ENCODE assay signal across 8 cellular contexts in genomic region chr13:106534844-106535551, GRCh38. TPM values are rescaled to one million over a fixed set of nuclear protein-coding genes. Genes with fewer than 3 reads are reported as not detected.
DNase-seq lines count a peak whose midpoint lies in the region; ATAC-seq and TF ChIP-seq lines count a peak whose summit lies in the region.

No MANE protein-coding gene starts in this region.

- CTCF ChIA-PET in AG04450 (lab: Charles Lee) = interaction anchor here (0.6 to 3.8 kb wide), 7 partner anchors 7 to 1963 kb away, joined by 3 to 46 read pairs (median 12); no protein-coding TSS in a partner anchor

- H3K4me1 ChIP-seq in colonic mucosa (no peaks in the 10 kb centered on the region), right lobe of liver (peaks cover 0 to 21% (median 4%) of the 10 kb centered on the region in 4 donors), testis (peaks cover 13% of the 10 kb centered on the region)

- H3K9ac ChIP-seq in colonic mucosa (ENCODE audit: low read depth in 2 of 2, low read length in 2 of 2) = peak overlapping the region; percentile 73 to 81

- intact Hi-C loops in colonic mucosa (cut with DNase I) (loop anchor here (5.0 to 10.0 kb wide), 5 partner anchors 82 to 1963 kb away; no protein-coding TSS in a partner anchor), right lobe of liver (cut with DNase I) (no loop called here), testis (cut with DNase I; ENCODE audit: low total_unique reads) (no loop called here)

- H3K27me3 ChIP-seq in AG04450 (ENCODE audit: control insufficient read depth, insufficient read depth, low read length) (no peaks in the 10 kb centered on the region), colonic mucosa (no peaks in the 10 kb centered on the region), right lobe of liver (peaks cover 0 to 8% of the 10 kb centered on the region in 2 donors), testis (no peaks in the 10 kb centered on the region)

- no peak for TF ChIP-seq CTCF in AG04450 (IDR thresholded peaks at IDR 0.05; ENCODE audit: low read depth, low read length)
- TF ChIP-seq CTCF in colonic mucosa (IDR thresholded peaks at IDR 0.05) = no peak
- no peak for TF ChIP-seq CTCF in right lobe of liver (IDR thresholded peaks at IDR 0.05)
- TF ChIP-seq CTCF in testis (IDR thresholded peaks at IDR 0.05) = no peak

- whole genome bisulfite sequencing in right lobe of liver (ENCODE audit: insufficient coverage, low coverage, low lambda C conversion rate, missing lambda C conversion rate) = no CpG with 5 or more reads among the region's 98 CpGs
- WGBS in testis, 2 donors = 1 to 4% methylated on average over 5 to 31 of the region's 98 CpGs

- TF ChIP-seq POLR2A in right lobe of liver (IDR thresholded peaks at IDR 0.05) (no peak), testis (IDR thresholded peaks at IDR 0.05) (no peak)

- DNase-seq in AG04450 (ENCODE audit: low read depth, low spot score) (no peak), colonic mucosa (no peak), right lobe of liver (peak in 1 of 3 donors; percentile 36), testis (no peak), SIG-M5 (lab: John Stamatoyannopoulos, UW) (no peak)

- ATAC-seq in GM18867 (IDR thresholded peaks at IDR 0.05; ENCODE audit: unreplicated experiment) (peak; percentile 34), HG03025 (IDR thresholded peaks at IDR 0.05; ENCODE audit: low FRiP score, unreplicated experiment) (peak; percentile 30), SK-N-SH treated with all-trans-retinoic acid at 6 μM for 48 hours (peak; percentile 0; the same call in 2 of the 3 replicates), right lobe of liver (no peak)

- H3K27ac ChIP-seq in AG04450 (ENCODE audit: low read depth, low read length) (no peak overlapping the region), colonic mucosa (peak overlapping the region; percentile 83), right lobe of liver (peak overlapping the region; percentile 9 to 74 (median 51)), testis (peak overlapping the region; percentile 65 to 79)

- no peaks in the 10 kb centered on the region; the same call in 1 of the 2 replicates for H3K9me3 ChIP-seq in AG04450 (ENCODE audit: control insufficient read depth, insufficient read depth, low read length)
- no peaks in the 10 kb centered on the region for H3K9me3 ChIP-seq in colonic mucosa
- H3K9me3 ChIP-seq in right lobe of liver = no peaks in the 10 kb centered on the region
- H3K9me3 ChIP-seq in testis = no peaks in the 10 kb centered on the region

- POLR2A ChIA-PET in AG04450 (lab: Yijun Ruan, JAX) = interaction anchor here (0.6 to 2.0 kb wide), 4 partner anchors 30 to 1124 kb away, joined by 3 to 6 read pairs (median 4); partner anchors contain the start of gene ARGLU1

- H3K4me3 ChIP-seq in AG04450 (ENCODE audit: low read depth, low read length) (peak overlapping the region; percentile 63), colonic mucosa (peak overlapping the region; percentile 85), right lobe of liver (peak overlapping the region; percentile 53 to 68 (median 61)), testis (peak overlapping the region; percentile 65 to 75)

- H3K36me3 ChIP-seq in colonic mucosa = no peaks in the 10 kb centered on the region
- no peaks in the 10 kb centered on the region for H3K36me3 ChIP-seq in right lobe of liver
- no peaks in the 10 kb centered on the region for H3K36me3 ChIP-seq in testis (ENCODE audit: low read depth, missing control alignments)

TF ChIP-seq in SK-N-SH treated with all-trans-retinoic acid at 6 μM for 48 hours, 23 proteins besides CTCF, POLR2A, EP300 and RAD21:
- peak; percentile 83 for TF ChIP-seq ZFP3 (CRISPR knock-in tag; IDR thresholded peaks at IDR 0.05)
- TF ChIP-seq TOX (CRISPR knock-in tag; IDR thresholded peaks at IDR 0.05; ENCODE audit: borderline replicate concordance) = no peak

RNA-seq across cellular contexts. Expression of gene EFNB2, which starts 0.5 kb away (rescaled TPM):
- polyA plus RNA-seq in AG04450 (2011; rRNA removed) (2.6 and 3.0 TPM in 2 replicates), testis (ENCODE audit: insufficient read depth, low read depth, low replicate concordance) (17.4 TPM)
- polyA minus RNA-seq in AG04450 (2011; rRNA and poly(A)+ RNA removed) = 4.0 and 4.6 TPM in 2 replicates
- total RNA-seq in colonic mucosa (100 to 1,000 TPM in 1 of 2 donors, 10 to 100 TPM in 1; 41.8 to 104 TPM), right lobe of liver (1 to 10 TPM; 2.3 to 9.8 (median 3.9) TPM), testis (10 to 100 TPM; 24.7 to 37.7 TPM)

RNA-seq across cellular contexts. Expression of gene ARGLU1, which starts 32.9 kb away (rescaled TPM):
- polyA plus RNA-seq in AG04450 (2011; rRNA removed) = 53.3 and 80.3 TPM in 2 replicates
- polyA minus RNA-seq in AG04450 (2011; rRNA and poly(A)+ RNA removed) = 7.6 and 11.6 TPM in 2 replicates
- 10 to 100 TPM; 58.7 to 60.0 TPM for total RNA-seq in colonic mucosa
- 10 to 100 TPM; 19.9 to 35.6 (median 32.0) TPM for total RNA-seq in right lobe of liver
- 100 to 1,000 TPM; 148 to 164 TPM for total RNA-seq in testis
- polyA plus RNA-seq in testis (ENCODE audit: insufficient read depth, low read depth, low replicate concordance) = 67.6 TPM

Comparison
In these comparisons a context has a peak if more than half of its experiments do, and no peak if none do; other contexts are left out.
1. ATAC-seq: peak in GM18867 (single experiment), HG03025 (single experiment) and SK-N-SH treated with all-trans-retinoic acid at 6 μM for 48 hours (single experiment); none in right lobe of liver (0 of 4).
2. Peak in every context shown above with its lines, with median percentiles within 50 percentile points of each other: H3K4me3 ChIP-seq.